Comparison of ENCODE assay signal across 8 cellular contexts in genomic region chr3:160129459-160130061, GRCh38.
A peak's percentile ranks its signal among the peaks of the same experiment; 100 is the strongest.
DNase-seq lines count a peak whose midpoint lies in the region; ATAC-seq and TF ChIP-seq lines count a peak whose summit lies in the region.

No MANE protein-coding gene starts in this region.

- CTCF ChIA-PET in Caco-2 (lab: Charles Lee), result no interaction called here

- ATAC-seq in HG02852 (IDR thresholded peaks at IDR 0.05; ENCODE audit: unreplicated experiment) (peak; percentile 56), left ventricle myocardium superior (peak; percentile 87)

- POLR2A ChIA-PET in Caco-2 (lab: Charles Lee), result interaction anchor here (0.6 kb wide), 1 partner anchor 356 kb away, joined by 7 read pairs; no protein-coding TSS in a partner anchor

- H3K4me1 ChIP-seq in Caco-2, result peaks cover 14% of the 10 kb centered on the region; the same call in 1 of the 2 replicates

- no peaks in the 10 kb centered on the region for H3K36me3 ChIP-seq in Caco-2 (ENCODE audit: control insufficient read depth, insufficient read depth, low read length)

- H3K4me1 Mint-ChIP-seq in Caco-2 (ENCODE audit: low read depth, unreplicated experiment), result peaks cover 33% of the 10 kb centered on the region

- TF ChIP-seq CTCF in Caco-2 (IDR thresholded peaks at IDR 0.05; ENCODE audit: insufficient read depth in 1 of 2, low read depth in 1 of 2, low read length in 1 of 2, severe bottlenecking in 1 of 2, unreplicated experiment in 1 of 2), result no peak

- intact Hi-C loops in left ventricle myocardium superior (cut with micrococcal nuclease), result no loop called here
- intact Hi-C loops in Caco-2 (cut with micrococcal nuclease; ENCODE audit: unreplicated experiment), result no loop called here

- no peaks in the 10 kb centered on the region for H3K36me3 Mint-ChIP-seq in Caco-2 (ENCODE audit: insufficient read depth, unreplicated experiment)

- no peak overlapping the region for H3K4me3 Mint-ChIP-seq in Caco-2 (ENCODE audit: unreplicated experiment)

- BruUV-seq in Caco-2 (replicated peaks; lab: Mats Ljungman, UMichigan), result no TSS peak

- no peaks in the 10 kb centered on the region for H3K27me3 Mint-ChIP-seq in Caco-2 (ENCODE audit: insufficient read depth, unreplicated experiment)

- no peak overlapping the region for H3K27ac Mint-ChIP-seq in Caco-2 (ENCODE audit: unreplicated experiment)

- H3K27me3 ChIP-seq in Caco-2 (replicated peaks; ENCODE audit: control insufficient read depth, insufficient read depth, low read length), result no peaks in the 10 kb centered on the region

- no peaks in the 10 kb centered on the region for H3K9me3 ChIP-seq in Caco-2

- H3K9me3 Mint-ChIP-seq in Caco-2 (ENCODE audit: unreplicated experiment), result no peaks in the 10 kb centered on the region

- no peak overlapping the region for H3K4me3 ChIP-seq in Caco-2 (ENCODE audit: low read depth, low read length)

- DNase-seq in GM04504 (ENCODE audit: low read depth), result peak; percentile 95
- peak; percentile 99 for DNase-seq in RPMI7951 (ENCODE audit: low read depth)
- DNase-seq in left ventricle myocardium superior, result no peak
- DNase-seq in NCI-H345 treated with DMSO at 0.1 percent for 48 hours (lab: John Stamatoyannopoulos, UW; ENCODE audit: unreplicated experiment), result no peak
- no peak for DNase-seq in Caco-2
- DNase-seq in NCI-H748 treated with DMSO at 0.1 percent for 48 hours (lab: John Stamatoyannopoulos, UW), result no peak
- DNase-seq in activated naive CD4-positive, alpha-beta T cell treated with Interleukin-2 at 50 U/mL for 16 hours, result no peak

Comparison
In these comparisons a context has a peak if more than half of its experiments do, and no peak if none do; other contexts are left out.
1. DNase-seq: peak in GM04504 (single experiment) and RPMI7951 (single experiment); none in left ventricle myocardium superior (single experiment), NCI-H345 treated with DMSO at 0.1 percent for 48 hours (single experiment), Caco-2 (0 of 2), NCI-H748 treated with DMSO at 0.1 percent for 48 hours (single experiment) and activated naive CD4-positive, alpha-beta T cell treated with Interleukin-2 at 50 U/mL for 16 hours (single experiment).